10 cellular contexts compared by ENCODE assay signal in genomic region chr10:17669185-17669872, GRCh38. TPM values are rescaled to one million over a fixed set of nuclear protein-coding genes. Genes with fewer than 3 reads are reported as not detected.
A peak's percentile ranks its signal among the peaks of the same experiment; 100 is the strongest.
DNase-seq lines count a peak whose midpoint lies in the region; ATAC-seq lines count a peak whose summit lies in the region.
"Had no signal": no experiment of that assay in that cellular context is flagged by ENCODE, and none has a peak within 500 bp of the region (broad histone marks: within the 10 kb centered on the region; RNA-seq: fewer than 3 reads in every experiment).

No MANE protein-coding gene starts in this region.

- H3K4me1 Mint-ChIP-seq in activated naive CD4-positive, alpha-beta T cell treated with anti-CD3 and anti-CD28 coated beads for 36 hours (ENCODE audit: low read depth): peaks cover 56% of the 10 kb centered on the region
- peaks cover 58% of the 10 kb centered on the region for H3K4me1 Mint-ChIP-seq in stimulated activated naive CD8-positive, alpha-beta T cell treated with anti-CD3 and anti-CD28 coated beads, Interleukin-15, amount 100 ng/mL, for 72 hours

- H3K27me3 Mint-ChIP-seq in activated naive CD4-positive, alpha-beta T cell treated with anti-CD3 and anti-CD28 coated beads for 36 hours (ENCODE audit: low read depth): no peaks in the 10 kb centered on the region
- no peaks in the 10 kb centered on the region for H3K27me3 Mint-ChIP-seq in stimulated activated naive CD8-positive, alpha-beta T cell treated with anti-CD3 and anti-CD28 coated beads, Interleukin-15, amount 100 ng/mL, for 72 hours

- peak overlapping the region; percentile 64 for H3K27ac Mint-ChIP-seq in activated naive CD4-positive, alpha-beta T cell treated with anti-CD3 and anti-CD28 coated beads for 36 hours
- H3K27ac Mint-ChIP-seq in stimulated activated naive CD8-positive, alpha-beta T cell treated with anti-CD3 and anti-CD28 coated beads, Interleukin-15, amount 100 ng/mL, for 72 hours: peak overlapping the region; percentile 90 to 91

- peaks cover 6% of the 10 kb centered on the region for H3K36me3 Mint-ChIP-seq in activated naive CD4-positive, alpha-beta T cell treated with anti-CD3 and anti-CD28 coated beads for 36 hours (ENCODE audit: low read depth)

- CTCF ChIA-PET in activated naive CD4-positive, alpha-beta T cell treated with anti-CD3 and anti-CD28 coated beads for 36 hours (lab: Charles Lee): interaction anchor here (0.7 kb wide), 1 partner anchor 20 kb away, joined by 3 read pairs; no protein-coding TSS in a partner anchor

- intact Hi-C loops in activated naive CD4-positive, alpha-beta T cell treated with anti-CD3 and anti-CD28 coated beads for 36 hours (cut with micrococcal nuclease): loop anchor here (1.0 kb wide), 2 partner anchors 16 to 23 kb away; no protein-coding TSS in a partner anchor

- H3K9me3 Mint-ChIP-seq in activated naive CD4-positive, alpha-beta T cell treated with anti-CD3 and anti-CD28 coated beads for 36 hours: peaks cover 1% of the 10 kb centered on the region
- no peaks in the 10 kb centered on the region for H3K9me3 Mint-ChIP-seq in stimulated activated naive CD8-positive, alpha-beta T cell treated with anti-CD3 and anti-CD28 coated beads, Interleukin-15, amount 100 ng/mL, for 72 hours
- H3K9me3 Mint-ChIP-seq: nephron progenitor cell had no signal

- peak overlapping the region; percentile 23 for H3K4me3 Mint-ChIP-seq in activated naive CD4-positive, alpha-beta T cell treated with anti-CD3 and anti-CD28 coated beads for 36 hours
- H3K4me3 Mint-ChIP-seq in stimulated activated naive CD8-positive, alpha-beta T cell treated with anti-CD3 and anti-CD28 coated beads, Interleukin-15, amount 100 ng/mL, for 72 hours: peak overlapping the region; percentile 82 to 83
- H3K4me3 Mint-ChIP-seq: nephron progenitor cell had no signal

- peak; percentile 77 for ATAC-seq in HG03432 (IDR thresholded peaks at IDR 0.05; ENCODE audit: unreplicated experiment)
- ATAC-seq in stimulated activated naive CD8-positive, alpha-beta T cell treated with anti-CD3 and anti-CD28 coated beads, Interleukin-15, amount 100 ng/mL, for 72 hours: peak; percentile 34
- no peak for ATAC-seq in HG02571 (IDR thresholded peaks at IDR 0.05; ENCODE audit: unreplicated experiment)

- DNase-seq in activated naive CD4-positive, alpha-beta T cell treated with anti-CD3 and anti-CD28 coated beads for 36 hours: peak; percentile 46
- no peak for DNase-seq in activated naive CD4-positive, alpha-beta T cell treated with anti-CD3 and anti-CD28 coated beads, Interleukin-2, amount 50 U/mL, for 16 hours
- DNase-seq in activated T-helper 9 cell treated with anti-CD3 and anti-CD28 coated beads, Interleukin-2, amount 50 U/mL, for 16 hours (ENCODE audit: low read depth): peak; percentile 36
- peak; percentile 24 to 40 for DNase-seq in stimulated activated naive CD8-positive, alpha-beta T cell treated with anti-CD3 and anti-CD28 coated beads, Interleukin-15, amount 100 ng/mL, for 72 hours
- no peak for DNase-seq in SKM-1 treated with dmso at 0.1 percent for 144 hours (lab: John Stamatoyannopoulos, UW; ENCODE audit: unreplicated experiment)
- DNase-seq in KG1 (lab: John Stamatoyannopoulos, UW): no peak
- DNase-seq: nephron progenitor cell, tibial artery had no signal

RNA-seq across cellular contexts. Expression of gene STAM, which starts 25.4 kb away (rescaled TPM):
- 10 to 100 TPM; 16.3 to 16.6 TPM for total RNA-seq in activated naive CD4-positive, alpha-beta T cell treated with anti-CD3 and anti-CD28 coated beads for 36 hours

RNA-seq across cellular contexts. Expression of gene HACD1, which starts 52.2 kb away (rescaled TPM):
- 1 to 10 TPM in 1 of 2 experiments, under 1 TPM in 1; 0.41 to 1.9 TPM for total RNA-seq in activated naive CD4-positive, alpha-beta T cell treated with anti-CD3 and anti-CD28 coated beads for 36 hours

Comparison
In these comparisons a context has a peak if more than half of its experiments do, and no peak if none do; other contexts are left out.
1. DNase-seq: peak in activated naive CD4-positive, alpha-beta T cell treated with anti-CD3 and anti-CD28 coated beads for 36 hours (single experiment), activated T-helper 9 cell treated with anti-CD3 and anti-CD28 coated beads, Interleukin-2, amount 50 U/mL, for 16 hours (single experiment) and stimulated activated naive CD8-positive, alpha-beta T cell treated with anti-CD3 and anti-CD28 coated beads, Interleukin-15, amount 100 ng/mL, for 72 hours (2 of 2); none in activated naive CD4-positive, alpha-beta T cell treated with anti-CD3 and anti-CD28 coated beads, Interleukin-2, amount 50 U/mL, for 16 hours (single experiment), SKM-1 treated with dmso at 0.1 percent for 144 hours (single experiment) and KG1 (single experiment).